22 cellular contexts compared by ENCODE assay signal in the genomic region with DNA sequence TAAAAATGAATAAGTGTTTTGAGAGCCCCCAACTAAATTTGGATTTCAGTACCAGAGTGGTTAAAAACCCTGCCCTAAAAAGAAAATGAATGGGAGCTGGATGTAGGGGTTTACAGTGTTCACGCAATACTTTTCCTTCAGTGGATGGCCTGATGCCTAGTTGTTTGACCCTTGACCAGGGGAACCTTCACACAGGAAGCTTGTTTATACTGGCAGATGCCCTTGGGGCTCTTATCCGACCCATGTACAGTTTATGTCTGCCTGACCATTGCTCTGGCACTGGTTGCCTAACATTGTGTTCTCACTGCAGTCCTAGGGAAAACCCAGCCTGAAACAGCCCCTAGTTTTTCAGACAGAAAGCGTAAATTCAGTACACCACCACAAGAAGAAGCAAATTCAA. TPM values are rescaled to one million over a fixed set of nuclear protein-coding genes. Genes with fewer than 3 reads are reported as not detected.
DNase-seq lines count a peak whose midpoint lies in the region; ATAC-seq, FAIRE-seq and TF ChIP-seq lines count a peak whose summit lies in the region.
"Had no signal": no experiment of that assay in that cellular context is flagged by ENCODE, and none has a peak within 500 bp of the region (broad histone marks: within the 10 kb centered on the region; RNA-seq: fewer than 3 reads in every experiment).

No MANE protein-coding gene starts in this region.

- TF ChIP-seq POLR2A in testis (IDR thresholded peaks at IDR 0.05): no peak

- TF ChIP-seq CTCF in pancreas (IDR thresholded peaks at IDR 0.05): no peak
- TF ChIP-seq CTCF in testis (IDR thresholded peaks at IDR 0.05): no peak
- no peak for TF ChIP-seq CTCF in right atrium auricular region (IDR thresholded peaks at IDR 0.05)

- peak overlapping the region; percentile 31 for H3K4me3 ChIP-seq in adipocyte (ENCODE audit: low read length)
- H3K4me3 ChIP-seq in pancreas: no peak overlapping the region
- no peak overlapping the region for H3K4me3 ChIP-seq in testis
- no peak overlapping the region for H3K4me3 ChIP-seq in right atrium auricular region
- H3K4me3 ChIP-seq: A549 had no signal

- H3K9ac ChIP-seq in adipocyte (ENCODE audit: low read length): peak overlapping the region; percentile 82

- peak; percentile 97 for ATAC-seq in left lobe of liver
- ATAC-seq in pancreas: peak; percentile 91 to 98 (median 94)
- ATAC-seq in HG02642 (IDR thresholded peaks at IDR 0.05; ENCODE audit: poor library complexity, unreplicated experiment): no peak
- ATAC-seq: A549; CD8-positive, alpha-beta T cell; HCT116 had no signal

- intact Hi-C loops in pancreas (cut with DNase I): no loop called here
- intact Hi-C loops in testis (cut with DNase I; ENCODE audit: low total_unique reads): no loop called here

- H3K27me3 ChIP-seq in adipocyte (replicated peaks; ENCODE audit: control insufficient read depth, insufficient read depth, low read length) (no peaks in the 10 kb centered on the region), pancreas (no peaks in the 10 kb centered on the region), testis (no peaks in the 10 kb centered on the region), right atrium auricular region (no peaks in the 10 kb centered on the region)

- H3K9me3 ChIP-seq in adipocyte (ENCODE audit: control insufficient read depth, low read length) (peaks cover 6% of the 10 kb centered on the region), pancreas (no peaks in the 10 kb centered on the region), testis (no peaks in the 10 kb centered on the region), right atrium auricular region (no peaks in the 10 kb centered on the region)
- H3K9me3 ChIP-seq: A549 had no signal

- no peak for FAIRE-seq in pancreas (lab: Jason Lieb, UNC)
- FAIRE-seq: A549, D721Med, G401.6, GM12891, H54 had no signal

- WGBS in pancreas, 2 donors: 35 to 37% methylated on average over 3 of the region's 3 CpGs
- 43 to 57% methylated on average over 3 of the region's 3 CpGs for WGBS in testis, 2 donors

- no peaks in the 10 kb centered on the region for H3K36me3 ChIP-seq in adipocyte (ENCODE audit: control insufficient read depth, insufficient read depth, low read length, severe bottlenecking)
- H3K36me3 ChIP-seq in pancreas: no peaks in the 10 kb centered on the region
- H3K36me3 ChIP-seq in testis (ENCODE audit: low read depth, missing control alignments): no peaks in the 10 kb centered on the region
- no peaks in the 10 kb centered on the region for H3K36me3 ChIP-seq in right atrium auricular region

- H3K4me1 ChIP-seq in adipocyte (ENCODE audit: control insufficient read depth, insufficient read depth, low read length) (peaks cover 40% of the 10 kb centered on the region), pancreas (peaks cover 4 to 10% (median 7%) of the 10 kb centered on the region in 3 donors), testis (no peaks in the 10 kb centered on the region), right atrium auricular region (no peaks in the 10 kb centered on the region)
- H3K4me1 ChIP-seq: A549 had no signal

- DNase-seq in adipocyte (ENCODE audit: low read depth) (no peak), left lobe of liver (ENCODE audit: low spot score) (peak; percentile 89), pancreas (peak in 4 of 6 donors; percentile 34 to 62 (median 50)), testis (peak; percentile 16), right atrium auricular region (ENCODE audit: low spot score) (no peak), hepatic stellate cell (ENCODE audit: low spot score) (no peak)
- DNase-seq in activated effector memory CD4-positive, alpha-beta T cell treated with anti-CD3 and anti-CD28 coated beads, Interleukin-2, amount 50 U/mL, for 16 hours: no peak
- DNase-seq: CD8-positive, alpha-beta T cell; COR-L47; DMS153; DMS79 treated with DMSO at 0.1 percent for 48 hours; EL had no signal

- H3K27ac ChIP-seq in pancreas (peak overlapping the region; percentile 14 to 36 (median 30)), testis (no peak overlapping the region), right atrium auricular region (no peak overlapping the region)
- H3K27ac ChIP-seq: A549 had no signal

RNA-seq across cellular contexts. Expression of a gene that starts 35.0 kb away (rescaled TPM):
- total RNA-seq in left lobe of liver: 16.4 TPM
- under 1 TPM in 4 of 6 donors, not detected in 2; 0.12 to 0.44 (median 0.20) TPM for total RNA-seq in pancreas
- under 1 TPM in 1 of 2 donors, not detected in 1; 0.26 TPM for polyA plus RNA-seq in pancreas
- total RNA-seq in testis: not detected
- polyA plus RNA-seq in testis (ENCODE audit: insufficient read depth, low read depth, low replicate concordance): not detected
- total RNA-seq in right atrium auricular region: not detected
- total RNA-seq: CD8-positive, alpha-beta T cell had no signal
- polyA plus RNA-seq: A549, AG04450, BJ, CD14-positive monocyte had no signal

Comparison
In these comparisons a context has a peak if more than half of its experiments do, and no peak if none do; other contexts are left out.
1. DNase-seq: peak in left lobe of liver (single experiment), pancreas (4 of 6) and testis (single experiment); none in adipocyte (single experiment), right atrium auricular region (single experiment), hepatic stellate cell (single experiment) and activated effector memory CD4-positive, alpha-beta T cell treated with anti-CD3 and anti-CD28 coated beads, Interleukin-2, amount 50 U/mL, for 16 hours (single experiment).
2. H3K27ac ChIP-seq: peak in pancreas (4 of 4); none in testis (0 of 2) and right atrium auricular region (0 of 2).
3. RNA of a gene that starts 35.0 kb away (total RNA-seq): 16.4 TPM in left lobe of liver (single experiment); 0.12 to 0.44 TPM in pancreas, not detected in testis and not detected in right atrium auricular region; every median in the first group is over 10 times any median in the second.